9 cellular contexts compared by ENCODE assay signal in the genomic region with DNA sequence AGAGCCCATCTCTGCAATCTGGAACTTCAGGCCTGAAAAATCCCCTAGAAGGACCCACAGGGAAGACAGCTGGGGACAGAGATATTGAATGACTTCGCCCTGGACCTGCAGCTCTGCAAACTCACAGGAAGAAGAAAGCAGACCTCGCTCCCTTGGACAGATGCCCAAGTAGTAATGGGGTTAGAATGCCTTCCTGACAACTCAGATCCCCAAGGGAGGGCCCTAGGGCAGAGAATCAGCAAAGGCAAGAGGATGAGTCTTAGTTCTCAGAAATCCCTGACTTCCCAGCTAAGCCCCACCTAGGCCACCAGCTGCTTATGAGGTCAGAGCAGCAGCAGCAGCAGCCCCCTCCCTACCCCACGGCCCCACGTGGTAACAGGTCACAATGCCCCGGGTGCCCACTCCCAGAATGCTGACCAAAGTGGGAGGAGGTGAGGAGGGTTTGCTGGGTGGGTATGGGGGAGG. TPM values are rescaled to one million over a fixed set of nuclear protein-coding genes. Genes with fewer than 3 reads are reported as not detected.
DNase-seq lines count a peak whose midpoint lies in the region; ATAC-seq and TF ChIP-seq lines count a peak whose summit lies in the region.
"Had no signal": no experiment of that assay in that cellular context is flagged by ENCODE, and none has a peak within 500 bp of the region (broad histone marks: within the 10 kb centered on the region; RNA-seq: fewer than 3 reads in every experiment).

A gene with protein sequence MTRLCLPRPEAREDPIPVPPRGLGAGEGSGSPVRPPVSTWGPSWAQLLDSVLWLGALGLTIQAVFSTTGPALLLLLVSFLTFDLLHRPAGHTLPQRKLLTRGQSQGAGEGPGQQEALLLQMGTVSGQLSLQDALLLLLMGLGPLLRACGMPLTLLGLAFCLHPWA (plus strand): TSS at position 401 of the 465 bp plus-strand sequence. CDS start 198 bp downstream, outside the sequence.

- H3K36me3 ChIP-seq in BJ (ENCODE audit: control insufficient read depth, insufficient read depth, low read length) (no peaks in the 10 kb centered on the region), breast epithelium (no peaks in the 10 kb centered on the region), mesendoderm (ENCODE audit: control insufficient read depth, insufficient read depth, low read length) (no peaks in the 10 kb centered on the region)

- no peak within 1 kb of the TSS for H3K18ac ChIP-seq in mesendoderm (ENCODE audit: low read length)

- no peak for TF ChIP-seq CTCF in BJ (IDR thresholded peaks at IDR 0.05; ENCODE audit: insufficient read depth, low read depth, low read length)
- no peak for TF ChIP-seq CTCF in NB4 (IDR thresholded peaks at IDR 0.05; ENCODE audit: low read depth, low read length)
- no peak for TF ChIP-seq CTCF in breast epithelium (IDR thresholded peaks at IDR 0.05)

- no peak within 1 kb of the TSS for H4K8ac ChIP-seq in mesendoderm (ENCODE audit: low read depth, low read length)

- CTCF ChIA-PET in BJ (lab: Yijun Ruan, JAX): interaction anchor here (0.9 to 1.4 kb wide), 2 partner anchors 37 to 186 kb away, joined by 4 to 8 read pairs; no protein-coding TSS in a partner anchor

- no peak within 1 kb of the TSS for H2BK120ac ChIP-seq in mesendoderm (ENCODE audit: low read depth, low read length)

- H3K36me3 Mint-ChIP-seq in T-helper 17 cell (ENCODE audit: low read depth): peaks cover 3% of the 10 kb centered on the region

- no peak within 1 kb of the TSS for H2BK5ac ChIP-seq in mesendoderm (ENCODE audit: low read length)

- no peak within 1 kb of the TSS for H3K23ac ChIP-seq in mesendoderm (ENCODE audit: low read length)

- no peak within 1 kb of the TSS for H2BK15ac ChIP-seq in mesendoderm (replicated peaks; ENCODE audit: low read depth)

- H3K27me3 Mint-ChIP-seq in T-helper 17 cell: peaks cover 29% of the 10 kb centered on the region

- H3K79me1 ChIP-seq in mesendoderm (ENCODE audit: low read length): no peaks in the 10 kb centered on the region

- WGBS in mesendoderm (ENCODE audit: extremely low coverage, insufficient coverage, low lambda C conversion rate): no CpG with 5 or more reads among the region's 5 CpGs

- DNase-seq in BJ (ENCODE audit: low read depth): peak; percentile 91
- peak; percentile 74 for DNase-seq in NB4 (ENCODE audit: low read depth)
- peak in 1 of 2 donors; percentile 25 for DNase-seq in breast epithelium (ENCODE audit: low spot score in 2 of 2)
- DNase-seq in mesendoderm: peak; percentile 57
- no peak for DNase-seq in NCI-H345 (lab: John Stamatoyannopoulos, UW)
- no peak for DNase-seq in iPS-NIHi7 (ENCODE audit: extremely low spot score)
- DNase-seq in T-helper 17 cell: no peak
- no peak for DNase-seq in KG1 (lab: John Stamatoyannopoulos, UW)

- no peak within 1 kb of the TSS for H3K4ac ChIP-seq in mesendoderm (ENCODE audit: low read depth, low read length)

- no peak within 1 kb of the TSS for H3K4me2 ChIP-seq in mesendoderm (ENCODE audit: low read length)

- H3K56ac ChIP-seq in mesendoderm (ENCODE audit: low read length): no peak within 1 kb of the TSS

- no peaks in the 10 kb centered on the region for H3K9me3 ChIP-seq in breast epithelium
- H3K9me3 ChIP-seq in T-helper 17 cell (ENCODE audit: control insufficient read depth, low read length, poor library complexity, severe bottlenecking): no peaks in the 10 kb centered on the region

- no peak within 1 kb of the TSS for H3K4me3 Mint-ChIP-seq in T-helper 17 cell

- no peak within 1 kb of the TSS for H3K27ac Mint-ChIP-seq in T-helper 17 cell

- no peak within 1 kb of the TSS for H4K5ac ChIP-seq in mesendoderm (ENCODE audit: low read length)

- H3K27me3 ChIP-seq in BJ (ENCODE audit: control insufficient read depth, insufficient read depth, low read length): no peaks in the 10 kb centered on the region
- no peaks in the 10 kb centered on the region for H3K27me3 ChIP-seq in breast epithelium
- H3K27me3 ChIP-seq in mesendoderm (ENCODE audit: insufficient read depth, low read length, poor library complexity): no peaks in the 10 kb centered on the region

- POLR2A ChIA-PET in BJ (lab: Charles Lee): no interaction called here

- H3K27ac ChIP-seq in breast epithelium: peak within 1 kb of the TSS; percentile 17 to 83
- no peak within 1 kb of the TSS for H3K27ac ChIP-seq in mesendoderm (ENCODE audit: low read depth, low read length)

- no peak within 1 kb of the TSS for H3K4me3 ChIP-seq in BJ (ENCODE audit: low read depth, low read length)
- H3K4me3 ChIP-seq in NB4 (ENCODE audit: low read depth, low read length): no peak within 1 kb of the TSS
- H3K4me3 ChIP-seq in breast epithelium: no peak within 1 kb of the TSS
- no peak within 1 kb of the TSS for H3K4me3 ChIP-seq in mesendoderm (ENCODE audit: low read length)
- H3K4me3 ChIP-seq: GM12878 had no signal

- H3K4me1 ChIP-seq in breast epithelium (no peaks in the 10 kb centered on the region), mesendoderm (ENCODE audit: control insufficient read depth, low read depth, low read length) (no peaks in the 10 kb centered on the region)

- H3K79me2 ChIP-seq in mesendoderm (ENCODE audit: control insufficient read depth, insufficient read depth, low read length): no peaks in the 10 kb centered on the region

- H3K9ac ChIP-seq in mesendoderm (ENCODE audit: low read length): no peak within 1 kb of the TSS

- TF ChIP-seq POLR2A in NB4 (IDR thresholded peaks at IDR 0.05; ENCODE audit: extremely low read depth, insufficient read length) (no peak), breast epithelium (IDR thresholded peaks at IDR 0.05) (no peak)

- no peak within 1 kb of the TSS for H2AK5ac ChIP-seq in mesendoderm (ENCODE audit: low read length)

- intact Hi-C loops in breast epithelium (cut with DNase I; ENCODE audit: low total_unique reads): loop anchor here (5.0 kb wide), 1 partner anchor 872 kb away; no protein-coding TSS in a partner anchor

- no peak for ATAC-seq in T-helper 17 cell
- ATAC-seq: GM12878 had no signal

- peaks cover 7% of the 10 kb centered on the region for H3K4me1 Mint-ChIP-seq in T-helper 17 cell

RNA-seq across cellular contexts. Expression of the gene that starts here (rescaled TPM):
- polyA plus RNA-seq in BJ (2011; rRNA removed): 0.12 TPM in 1 of 2 replicates, not detected in the other
- not detected in 2 replicates for polyA minus RNA-seq in BJ (2011; rRNA and poly(A)+ RNA removed)
- total RNA-seq in breast epithelium (not detected), T-helper 17 cell (not detected)
- not detected for polyA plus RNA-seq in mesendoderm (2013, experiment 1 of 2)
- polyA plus RNA-seq in mesendoderm (2013, experiment 2 of 2): not detected
- total RNA-seq: GM12878 had no signal
- polyA plus RNA-seq: GM12878 had no signal

Comparison
In these comparisons a context has a peak if more than half of its experiments do, and no peak if none do; other contexts are left out.
1. Peak in DNase-seq in BJ; RNA of the gene not detected or under 1 TPM.
2. DNase-seq: peak in NB4 (single experiment) and mesendoderm (single experiment); none in NCI-H345 (single experiment), iPS-NIHi7 (single experiment), T-helper 17 cell (0 of 3) and KG1 (single experiment).